ENCODE assay signal across 16 cellular contexts in genomic region chr6:168131464-168132415, GRCh38. TPM values are rescaled to one million over a fixed set of nuclear protein-coding genes. Genes with fewer than 3 reads are reported as not detected.
DNase-seq lines count a peak whose midpoint lies in the region; TF ChIP-seq lines count a peak whose summit lies in the region.
"Had no signal": no experiment of that assay in that cellular context is flagged by ENCODE, and none has a peak within 500 bp of the region (broad histone marks: within the 10 kb centered on the region; RNA-seq: fewer than 3 reads in every experiment).

No MANE protein-coding gene starts in this region.

- no peaks in the 10 kb centered on the region for H3K27me3 Mint-ChIP-seq in Caco-2 (ENCODE audit: insufficient read depth, unreplicated experiment)
- peaks cover 28% of the 10 kb centered on the region for H3K27me3 Mint-ChIP-seq in nephron (ENCODE audit: low read depth)

- H3K36me3 Mint-ChIP-seq in Caco-2 (ENCODE audit: insufficient read depth, unreplicated experiment) (no peaks in the 10 kb centered on the region), nephron (ENCODE audit: low read depth) (no peaks in the 10 kb centered on the region)

- H3K4me1 Mint-ChIP-seq in Caco-2 (ENCODE audit: low read depth, unreplicated experiment) (peaks cover 26% of the 10 kb centered on the region), nephron (peaks cover 29% of the 10 kb centered on the region)

- H3K4me1 ChIP-seq in Caco-2 (peaks cover 37% of the 10 kb centered on the region), HUES6 (ENCODE audit: control insufficient read depth, insufficient read depth, low read length) (peaks cover 25% of the 10 kb centered on the region), hepatocyte (ENCODE audit: insufficient read depth) (peaks cover 6% of the 10 kb centered on the region), ascending aorta (peaks cover 0 to 3% of the 10 kb centered on the region in 2 donors)
- H3K4me1 ChIP-seq: SJCRH30 had no signal

- H3K36me3 ChIP-seq in Caco-2 (ENCODE audit: control insufficient read depth, insufficient read depth, low read length) (no peaks in the 10 kb centered on the region), HUES6 (ENCODE audit: control insufficient read depth, insufficient read depth, low read length) (no peaks in the 10 kb centered on the region), hepatocyte (replicated peaks; ENCODE audit: insufficient read depth, low read depth) (no peaks in the 10 kb centered on the region), ascending aorta (no peaks in the 10 kb centered on the region)
- H3K36me3 ChIP-seq: SJCRH30 had no signal

- H3K9ac ChIP-seq in HUES6 (ENCODE audit: low read length), result peak overlapping the region; percentile 1

- no peaks in the 10 kb centered on the region for H4K20me1 ChIP-seq in hepatocyte (ENCODE audit: insufficient read depth, poor library complexity, severe bottlenecking)

- H3K27ac Mint-ChIP-seq in Caco-2 (ENCODE audit: unreplicated experiment) (peak overlapping the region; percentile 23), nephron (peak overlapping the region; percentile 76 to 96 (median 86))

- no peak for TF ChIP-seq CTCF in Caco-2 (IDR thresholded peaks at IDR 0.05; ENCODE audit: insufficient read depth in 1 of 2, low read depth in 1 of 2, low read length in 1 of 2, severe bottlenecking in 1 of 2, unreplicated experiment in 1 of 2)
- TF ChIP-seq CTCF in hepatocyte (IDR thresholded peaks at IDR 0.05; ENCODE audit: poor library complexity), result no peak
- TF ChIP-seq CTCF in nephron (IDR thresholded peaks at IDR 0.05; ENCODE audit: unreplicated experiment in 3 of 3), result no peak
- TF ChIP-seq CTCF in ascending aorta (IDR thresholded peaks at IDR 0.05), result no peak

- no peaks in the 10 kb centered on the region for H3K9me3 ChIP-seq in Caco-2
- H3K9me3 ChIP-seq in HUES6 (ENCODE audit: control insufficient read depth, insufficient read depth, low read depth, low read length), result no peaks in the 10 kb centered on the region
- no peaks in the 10 kb centered on the region for H3K9me3 ChIP-seq in hepatocyte (ENCODE audit: low read depth)
- no peaks in the 10 kb centered on the region for H3K9me3 ChIP-seq in ascending aorta
- H3K9me3 ChIP-seq: SJCRH30 had no signal

- no peak overlapping the region for H2AFZ ChIP-seq in hepatocyte

- H3K27ac ChIP-seq in HUES6 (ENCODE audit: low read depth, low read length) (no peak overlapping the region), hepatocyte (no peak overlapping the region), ascending aorta (no peak overlapping the region)
- H3K27ac ChIP-seq: SJCRH30 had no signal

- no TSS peak for BruUV-seq in Caco-2 (replicated peaks; lab: Mats Ljungman, UMichigan)

- H3K27me3 ChIP-seq in Caco-2 (replicated peaks; ENCODE audit: control insufficient read depth, insufficient read depth, low read length), result no peaks in the 10 kb centered on the region
- H3K27me3 ChIP-seq in HUES6 (ENCODE audit: control insufficient read depth, insufficient read depth, low read length), result peaks cover 31% of the 10 kb centered on the region
- H3K27me3 ChIP-seq in hepatocyte, result no peaks in the 10 kb centered on the region
- no peaks in the 10 kb centered on the region for H3K27me3 ChIP-seq in ascending aorta

- intact Hi-C loops in Caco-2 (cut with micrococcal nuclease; ENCODE audit: unreplicated experiment) (loop anchor here (2.0 to 5.0 kb wide), 2 partner anchors 43 to 224 kb away; no protein-coding TSS in a partner anchor), ascending aorta (cut with DNase I) (no loop called here)

- DNase-seq in Caco-2 (no peak), hepatocyte (ENCODE audit: low spot score) (peak; percentile 37), ascending aorta (ENCODE audit: low spot score in 2 of 2) (no peak), D341Med (ENCODE audit: low spot score) (no peak)
- DNase-seq in activated naive CD4-positive, alpha-beta T cell treated with anti-CD3 and anti-CD28 coated beads, Interleukin-2, amount 50 U/mL, for 16 hours, result no peak
- DNase-seq in effector CD8-positive, alpha-beta T cell (lab: John Stamatoyannopoulos, UW), result no peak
- DNase-seq: activated CD4-positive, CD25-positive, alpha-beta regulatory T cell treated with anti-CD3 and anti-CD28 coated beads, Interleukin-2, amount 50 U/mL, for 72 hours; activated gamma-delta T cell treated with Interleukin-2 at 50 U/mL for 16 hours; midbrain; NCI-H524 treated with DMSO at 0.1 percent for 48 hours; SJCRH30; stimulated activated CD4-positive, alpha-beta T cell treated with anti-CD3 and anti-CD28 coated beads, Interleukin-4, amount 100 ng/mL, for 1 hour had no signal

- peak overlapping the region; percentile 63 for H3K4me2 ChIP-seq in hepatocyte

- no peaks in the 10 kb centered on the region for H3K9me2 ChIP-seq in hepatocyte (replicated peaks; ENCODE audit: insufficient read depth)

- no peaks in the 10 kb centered on the region for H3K79me2 ChIP-seq in hepatocyte

- H3K4me3 ChIP-seq in Caco-2 (ENCODE audit: low read depth, low read length) (no peak overlapping the region), HUES6 (ENCODE audit: low read depth, low read length) (no peak overlapping the region), hepatocyte (no peak overlapping the region), ascending aorta (peak overlapping the region in 1 of 2 donors; percentile 57)
- H3K4me3 ChIP-seq: SJCRH30 had no signal

- H3K4me3 Mint-ChIP-seq in Caco-2 (ENCODE audit: unreplicated experiment) (no peak overlapping the region), nephron (peak overlapping the region in 2 of 3 experiments; percentile 14 to 20)

- H3K9me3 Mint-ChIP-seq in Caco-2 (ENCODE audit: unreplicated experiment) (no peaks in the 10 kb centered on the region), nephron (no peaks in the 10 kb centered on the region)

- POLR2A ChIA-PET in Caco-2 (lab: Charles Lee), result no interaction called here

- CTCF ChIA-PET in Caco-2 (lab: Charles Lee), result interaction anchor here (3.2 kb wide), 1 partner anchor 71 kb away, joined by 20 read pairs; no protein-coding TSS in a partner anchor

- WGBS in hepatocyte (ENCODE audit: low lambda C conversion rate, missing lambda C conversion rate), result 85% methylated on average over 20 of the region's 20 CpGs

RNA-seq across cellular contexts. Expression of gene FRMD1, which starts 52.7 kb away (rescaled TPM):
- total RNA-seq in Caco-2 (2022), result 0.07 and 0.14 TPM in 2 replicates
- 0.07 TPM in 1 of 2 replicates, not detected in the other for total RNA-seq in hepatocyte
- polyA plus RNA-seq in hepatocyte, result 0.46 TPM in 1 of 2 replicates, not detected in the other
- total RNA-seq in ascending aorta, result not detected
- total RNA-seq: epithelial cell of proximal tubule, SJCRH30, skeletal muscle tissue had no signal
